11 cellular contexts compared by ENCODE assay signal in genomic region chr11:76579047-76579751, GRCh38.
A peak's percentile ranks its signal among the peaks of the same experiment; 100 is the strongest.
DNase-seq lines count a peak whose midpoint lies in the region; ATAC-seq and TF ChIP-seq lines count a peak whose summit lies in the region.
"Had no signal": no experiment of that assay in that cellular context is flagged by ENCODE, and none has a peak within 500 bp of the region (broad histone marks: within the 10 kb centered on the region; RNA-seq: fewer than 3 reads in every experiment).

No MANE protein-coding gene starts in this region.

- no peaks in the 10 kb centered on the region for H3K79me2 ChIP-seq in GM23338 (replicated peaks; ENCODE audit: insufficient read depth)
- no peaks in the 10 kb centered on the region for H3K79me2 ChIP-seq in hepatocyte

- H3K4me3 Mint-ChIP-seq in GM23338: no peak overlapping the region; the same call in 2 of the 3 replicates

- DNase-seq in GM23338 (ENCODE audit: low spot score) (peak; percentile 55), body of pancreas (peak in 3 of 4 donors; percentile 18 to 42 (median 37)), hepatocyte (ENCODE audit: low spot score) (peak; percentile 48), retinal pigment epithelial cell (ENCODE audit: low read depth) (no peak), T1000 (lab: John Stamatoyannopoulos, UW) (no peak), substantia nigra (lab: John Stamatoyannopoulos, UW) (no peak)
- DNase-seq: activated CD4-positive, alpha-beta T cell treated with anti-CD3 and anti-CD28 coated beads, Interleukin-2, amount 50 U/mL, for 48 hours; DMS79 treated with DMSO at 0.1 percent for 48 hours; NCI-H748 treated with DMSO at 0.1 percent for 48 hours had no signal

- no peak overlapping the region for H3K4me3 ChIP-seq in GM23338
- H3K4me3 ChIP-seq in body of pancreas: no peak overlapping the region
- no peak overlapping the region for H3K4me3 ChIP-seq in hepatocyte
- H3K4me3 ChIP-seq in retinal pigment epithelial cell (ENCODE audit: low read length): no peak overlapping the region

- no peaks in the 10 kb centered on the region for H3K27me3 ChIP-seq in GM23338 (ENCODE audit: insufficient read depth)
- H3K27me3 ChIP-seq in body of pancreas: no peaks in the 10 kb centered on the region
- H3K27me3 ChIP-seq in hepatocyte: no peaks in the 10 kb centered on the region

- no peaks in the 10 kb centered on the region; the same call in 2 of the 3 replicates for H3K36me3 Mint-ChIP-seq in GM23338 (ENCODE audit: low read depth)

- H3K36me3 ChIP-seq in GM23338 (ENCODE audit: insufficient read depth): no peaks in the 10 kb centered on the region
- no peaks in the 10 kb centered on the region for H3K36me3 ChIP-seq in body of pancreas (replicated peaks in 1 of 2; ENCODE audit: insufficient read depth in 1 of 2, low read depth in 2 of 2)
- no peaks in the 10 kb centered on the region for H3K36me3 ChIP-seq in hepatocyte (replicated peaks; ENCODE audit: insufficient read depth, low read depth)

- peaks cover 5% of the 10 kb centered on the region for H3K27me3 Mint-ChIP-seq in GM23338 (ENCODE audit: insufficient read depth, low read depth, poor library complexity)

- peaks cover 6% of the 10 kb centered on the region for H3K4me1 ChIP-seq in GM23338 (ENCODE audit: insufficient read depth)
- H3K4me1 ChIP-seq in body of pancreas: no peaks in the 10 kb centered on the region
- peaks cover 28% of the 10 kb centered on the region for H3K4me1 ChIP-seq in hepatocyte (ENCODE audit: insufficient read depth)

- H3K9me3 ChIP-seq in body of pancreas: no peaks in the 10 kb centered on the region
- H3K9me3 ChIP-seq in hepatocyte (ENCODE audit: low read depth): no peaks in the 10 kb centered on the region

- peak overlapping the region; percentile 96; the same call in 1 of the 2 replicates for H2AFZ ChIP-seq in GM23338
- H2AFZ ChIP-seq in hepatocyte: no peak overlapping the region

- peak; percentile 67 for ATAC-seq in GM23338
- peak; percentile 62 for ATAC-seq in body of pancreas
- no peak for ATAC-seq in GM19397 (IDR thresholded peaks at IDR 0.05; ENCODE audit: unreplicated experiment)
- ATAC-seq in GM19035 (IDR thresholded peaks at IDR 0.05; ENCODE audit: unreplicated experiment): no peak

- no peak for TF ChIP-seq POLR2A in body of pancreas (IDR thresholded peaks at IDR 0.05)

- no peaks in the 10 kb centered on the region for H4K20me1 ChIP-seq in GM23338 (replicated peaks; ENCODE audit: insufficient read depth)
- no peaks in the 10 kb centered on the region for H4K20me1 ChIP-seq in hepatocyte (ENCODE audit: insufficient read depth, poor library complexity, severe bottlenecking)

- H3K27ac Mint-ChIP-seq in GM23338: no peak overlapping the region

- no peak overlapping the region for H3K27ac ChIP-seq in GM23338 (ENCODE audit: low read depth)
- H3K27ac ChIP-seq in body of pancreas: peak overlapping the region in 3 of 4 donors; percentile 26 to 68 (median 38)
- peak overlapping the region; percentile 93 for H3K27ac ChIP-seq in hepatocyte
- H3K27ac ChIP-seq in substantia nigra (ENCODE audit: low read depth, low read length, poor library complexity, severe bottlenecking): no peak overlapping the region

- peaks cover 11% of the 10 kb centered on the region for H3K4me1 Mint-ChIP-seq in GM23338

- peaks cover 12% of the 10 kb centered on the region; the same call in 2 of the 3 replicates for H3K9me3 Mint-ChIP-seq in GM23338

- H3K9me2 ChIP-seq in GM23338 (ENCODE audit: insufficient read depth) (no peaks in the 10 kb centered on the region), hepatocyte (replicated peaks; ENCODE audit: insufficient read depth) (no peaks in the 10 kb centered on the region)

- intact Hi-C loops in body of pancreas (cut with DNase I): no loop called here

- peak; percentile 47 to 70 for TF ChIP-seq CTCF in GM23338 (conservative IDR thresholded peaks at IDR 0.05; ENCODE audit: low read depth in 2 of 2)
- TF ChIP-seq CTCF in body of pancreas (IDR thresholded peaks at IDR 0.05): no peak
- TF ChIP-seq CTCF in hepatocyte (IDR thresholded peaks at IDR 0.05; ENCODE audit: poor library complexity): peak; percentile 23
- peak; percentile 20 for TF ChIP-seq CTCF in retinal pigment epithelial cell (conservative IDR thresholded peaks at IDR 0.05; ENCODE audit: low read depth, low read length)

- peak overlapping the region; percentile 14; the same call in 1 of the 2 replicates for H3K4me2 ChIP-seq in GM23338
- no peak overlapping the region for H3K4me2 ChIP-seq in hepatocyte

- H3F3A ChIP-seq in GM23338 (replicated peaks; ENCODE audit: low read depth): no peaks in the 10 kb centered on the region

- 67 to 70% methylated on average over 14 to 19 of the region's 19 CpGs for WGBS in body of pancreas, 2 donors
- 72% methylated on average over 19 of the region's 19 CpGs for WGBS in hepatocyte (ENCODE audit: low lambda C conversion rate, missing lambda C conversion rate)

TF ChIP-seq in GM23338, 12 proteins besides CTCF, POLR2A, EP300 and RAD21 (continues in another document):
- TF ChIP-seq NANOG (IDR thresholded peaks at IDR 0.05; ENCODE audit: borderline replicate concordance): no peak
- no peak for TF ChIP-seq ZNF114 (CRISPR knock-in tag; IDR thresholded peaks at IDR 0.05)
- TF ChIP-seq, protein P1, sequence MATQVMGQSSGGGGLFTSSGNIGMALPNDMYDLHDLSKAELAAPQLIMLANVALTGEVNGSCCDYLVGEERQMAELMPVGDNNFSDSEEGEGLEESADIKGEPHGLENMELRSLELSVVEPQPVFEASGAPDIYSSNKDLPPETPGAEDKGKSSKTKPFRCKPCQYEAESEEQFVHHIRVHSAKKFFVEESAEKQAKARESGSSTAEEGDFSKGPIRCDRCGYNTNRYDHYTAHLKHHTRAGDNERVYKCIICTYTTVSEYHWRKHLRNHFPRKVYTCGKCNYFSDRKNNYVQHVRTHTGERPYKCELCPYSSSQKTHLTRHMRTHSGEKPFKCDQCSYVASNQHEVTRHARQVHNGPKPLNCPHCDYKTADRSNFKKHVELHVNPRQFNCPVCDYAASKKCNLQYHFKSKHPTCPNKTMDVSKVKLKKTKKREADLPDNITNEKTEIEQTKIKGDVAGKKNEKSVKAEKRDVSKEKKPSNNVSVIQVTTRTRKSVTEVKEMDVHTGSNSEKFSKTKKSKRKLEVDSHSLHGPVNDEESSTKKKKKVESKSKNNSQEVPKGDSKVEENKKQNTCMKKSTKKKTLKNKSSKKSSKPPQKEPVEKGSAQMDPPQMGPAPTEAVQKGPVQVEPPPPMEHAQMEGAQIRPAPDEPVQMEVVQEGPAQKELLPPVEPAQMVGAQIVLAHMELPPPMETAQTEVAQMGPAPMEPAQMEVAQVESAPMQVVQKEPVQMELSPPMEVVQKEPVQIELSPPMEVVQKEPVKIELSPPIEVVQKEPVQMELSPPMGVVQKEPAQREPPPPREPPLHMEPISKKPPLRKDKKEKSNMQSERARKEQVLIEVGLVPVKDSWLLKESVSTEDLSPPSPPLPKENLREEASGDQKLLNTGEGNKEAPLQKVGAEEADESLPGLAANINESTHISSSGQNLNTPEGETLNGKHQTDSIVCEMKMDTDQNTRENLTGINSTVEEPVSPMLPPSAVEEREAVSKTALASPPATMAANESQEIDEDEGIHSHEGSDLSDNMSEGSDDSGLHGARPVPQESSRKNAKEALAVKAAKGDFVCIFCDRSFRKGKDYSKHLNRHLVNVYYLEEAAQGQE (IDR thresholded peaks at IDR 0.05; ENCODE audit: unreplicated experiment): no peak

Comparison
In these comparisons a context has a peak if more than half of its experiments do, and no peak if none do; other contexts are left out.
1. ATAC-seq: peak in GM23338 (single experiment) and body of pancreas (single experiment); none in GM19397 (single experiment) and GM19035 (single experiment).
2. DNase-seq: peak in GM23338 (single experiment), body of pancreas (3 of 4) and hepatocyte (single experiment); none in retinal pigment epithelial cell (single experiment), T1000 (single experiment) and substantia nigra (0 of 49).
3. H3K27ac ChIP-seq: peak in body of pancreas (3 of 4) and hepatocyte (single experiment); none in GM23338 (single experiment) and substantia nigra (single experiment).
4. CTCF ChIP-seq: peak in GM23338 (2 of 2), hepatocyte (single experiment) and retinal pigment epithelial cell (single experiment); none in body of pancreas (0 of 7).